ENCODE assay signal across 1 cellular context in genomic region chr10:8296742-8297101, GRCh38.
A peak's percentile ranks its signal among the peaks of the same experiment; 100 is the strongest.
TF ChIP-seq lines count a peak whose summit lies in the region.

No MANE protein-coding gene starts in this region.

TF ChIP-seq in K562, 482 proteins besides CTCF, POLR2A, EP300 and RAD21:
- TF ChIP-seq TBL1XR1 (IDR thresholded peaks at IDR 0.05; ENCODE audit: low read length in 2 of 2) (no peak), ZNF512 (tag; IDR thresholded peaks at IDR 0.05) (peak; percentile 86; the same call in 1 of the 2 replicates), RBM14 (IDR thresholded peaks at IDR 0.05; ENCODE audit: borderline replicate concordance, insufficient read depth, low read depth, low read length) (no peak)
